In the genomic region with DNA sequence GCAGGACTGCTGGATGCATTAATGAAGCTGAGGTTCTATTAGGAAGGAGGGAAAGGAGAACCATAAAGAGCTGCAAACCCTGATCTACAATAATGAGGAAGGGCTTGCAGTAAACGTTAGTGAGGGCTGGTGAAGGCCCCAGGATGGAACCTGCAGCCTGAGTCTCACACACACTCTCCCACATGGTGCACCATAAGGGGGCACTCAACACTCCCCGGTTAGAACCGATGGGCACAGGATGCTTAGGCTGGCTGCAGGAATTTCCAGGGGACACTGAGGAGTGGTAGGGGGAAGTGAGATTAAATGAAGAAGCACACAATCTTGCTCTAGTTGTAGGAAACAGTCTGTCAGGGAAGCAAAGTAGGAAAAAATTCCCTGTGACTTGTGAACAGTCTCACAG, we compare ENCODE assay signal across 1 cellular context.
TF ChIP-seq lines count a peak whose summit lies in the region.

No MANE protein-coding gene starts in this region.

TF ChIP-seq in H1, 55 proteins besides CTCF, POLR2A, EP300 and RAD21 (continued from another document):
- TF ChIP-seq PHF8 (conservative IDR thresholded peaks at IDR 0.05; ENCODE audit: low read depth, low read length) (no peak), SIRT6 (IDR thresholded peaks at IDR 0.05; ENCODE audit: low read length) (no peak), JUN (IDR thresholded peaks at IDR 0.05; ENCODE audit: low read depth, low read length) (no peak), YY1 (IDR thresholded peaks at IDR 0.05; ENCODE audit: low read depth, low read length) (no peak), CEBPB (IDR thresholded peaks at IDR 0.05; ENCODE audit: low read depth, low read length) (no peak), KDM5A (IDR thresholded peaks at IDR 0.05; ENCODE audit: low read length) (no peak), SIX5 (IDR thresholded peaks at IDR 0.05; ENCODE audit: low read depth, low read length) (no peak), SRF (IDR thresholded peaks at IDR 0.05; ENCODE audit: low read depth, low read length) (no peak), SP1 (IDR thresholded peaks at IDR 0.05; ENCODE audit: low read depth, low read length) (no peak), EGR1 (IDR thresholded peaks at IDR 0.05; ENCODE audit: borderline replicate concordance, low read depth, low read length) (no peak)
